Comparison of ENCODE assay signal across 2 cellular contexts in the genomic region with DNA sequence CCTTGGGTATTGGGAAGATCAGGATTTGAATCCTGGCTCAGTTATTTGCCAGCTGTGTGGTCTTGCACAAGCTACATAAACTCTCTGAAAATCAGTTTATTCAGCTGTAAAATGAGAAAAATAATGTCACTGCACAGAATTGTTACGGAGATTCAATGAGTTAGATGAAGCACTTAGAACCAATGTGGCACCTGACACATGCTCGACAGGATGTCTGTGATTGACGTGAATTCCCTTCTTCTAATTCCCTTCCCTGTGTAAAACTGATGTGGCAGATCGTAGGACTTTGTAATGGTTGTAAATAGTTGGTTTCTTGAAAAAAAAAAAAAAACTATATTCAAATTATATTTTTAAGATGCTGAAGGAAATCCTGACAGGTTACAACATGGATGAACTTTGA.
TF ChIP-seq lines count a peak whose summit lies in the region.

No MANE protein-coding gene starts in this region.

TF ChIP-seq in SK-N-SH, 30 proteins besides CTCF, POLR2A, EP300 and RAD21 (continued from another document):
- TF ChIP-seq, protein P1, sequence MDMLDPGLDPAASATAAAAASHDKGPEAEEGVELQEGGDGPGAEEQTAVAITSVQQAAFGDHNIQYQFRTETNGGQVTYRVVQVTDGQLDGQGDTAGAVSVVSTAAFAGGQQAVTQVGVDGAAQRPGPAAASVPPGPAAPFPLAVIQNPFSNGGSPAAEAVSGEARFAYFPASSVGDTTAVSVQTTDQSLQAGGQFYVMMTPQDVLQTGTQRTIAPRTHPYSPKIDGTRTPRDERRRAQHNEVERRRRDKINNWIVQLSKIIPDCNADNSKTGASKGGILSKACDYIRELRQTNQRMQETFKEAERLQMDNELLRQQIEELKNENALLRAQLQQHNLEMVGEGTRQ (IDR thresholded peaks at IDR 0.05; ENCODE audit: borderline replicate concordance, low read depth, low read length) = no peak
- TF ChIP-seq RCOR1 (IDR thresholded peaks at IDR 0.05; ENCODE audit: low read length) = no peak
- no peak for TF ChIP-seq ELF1 (IDR thresholded peaks at IDR 0.05)
- TF ChIP-seq POLR2AphosphoS5 (IDR thresholded peaks at IDR 0.05; ENCODE audit: low read depth, low read length) = no peak

TF ChIP-seq in SK-N-SH treated with all-trans-retinoic acid at 6 μM for 48 hours, 23 proteins besides CTCF, POLR2A, EP300 and RAD21 (continued from another document):
- TF ChIP-seq POU6F1 (CRISPR knock-in tag; IDR thresholded peaks at IDR 0.05; ENCODE audit: borderline replicate concordance, low read depth) = no peak
- no peak for TF ChIP-seq OSR1 (CRISPR knock-in tag; IDR thresholded peaks at IDR 0.05)
